1 cellular context compared by ENCODE assay signal in the genomic region with DNA sequence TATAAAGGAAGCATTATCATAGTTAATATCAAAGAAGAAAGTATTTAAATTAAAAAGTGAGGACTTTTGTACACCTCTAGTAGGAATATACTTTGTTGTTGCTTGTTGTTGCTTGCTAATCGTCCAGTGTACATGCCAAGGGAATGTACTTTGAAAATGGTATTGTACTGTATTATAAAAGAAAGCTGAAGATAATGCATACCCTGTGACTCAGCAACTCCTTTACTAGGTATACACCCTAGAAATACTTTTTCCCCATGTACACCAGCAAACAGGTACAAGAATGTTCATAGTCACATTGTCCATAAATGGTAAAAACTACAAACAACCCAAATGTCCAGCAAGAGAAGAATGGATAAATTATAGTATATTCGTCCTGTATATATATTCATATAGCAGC.
TF ChIP-seq lines count a peak whose summit lies in the region.

No MANE protein-coding gene starts in this region.

TF ChIP-seq in GM23338, 12 proteins besides CTCF, POLR2A, EP300 and RAD21 (continued from another document):
- TF ChIP-seq, protein P1, sequence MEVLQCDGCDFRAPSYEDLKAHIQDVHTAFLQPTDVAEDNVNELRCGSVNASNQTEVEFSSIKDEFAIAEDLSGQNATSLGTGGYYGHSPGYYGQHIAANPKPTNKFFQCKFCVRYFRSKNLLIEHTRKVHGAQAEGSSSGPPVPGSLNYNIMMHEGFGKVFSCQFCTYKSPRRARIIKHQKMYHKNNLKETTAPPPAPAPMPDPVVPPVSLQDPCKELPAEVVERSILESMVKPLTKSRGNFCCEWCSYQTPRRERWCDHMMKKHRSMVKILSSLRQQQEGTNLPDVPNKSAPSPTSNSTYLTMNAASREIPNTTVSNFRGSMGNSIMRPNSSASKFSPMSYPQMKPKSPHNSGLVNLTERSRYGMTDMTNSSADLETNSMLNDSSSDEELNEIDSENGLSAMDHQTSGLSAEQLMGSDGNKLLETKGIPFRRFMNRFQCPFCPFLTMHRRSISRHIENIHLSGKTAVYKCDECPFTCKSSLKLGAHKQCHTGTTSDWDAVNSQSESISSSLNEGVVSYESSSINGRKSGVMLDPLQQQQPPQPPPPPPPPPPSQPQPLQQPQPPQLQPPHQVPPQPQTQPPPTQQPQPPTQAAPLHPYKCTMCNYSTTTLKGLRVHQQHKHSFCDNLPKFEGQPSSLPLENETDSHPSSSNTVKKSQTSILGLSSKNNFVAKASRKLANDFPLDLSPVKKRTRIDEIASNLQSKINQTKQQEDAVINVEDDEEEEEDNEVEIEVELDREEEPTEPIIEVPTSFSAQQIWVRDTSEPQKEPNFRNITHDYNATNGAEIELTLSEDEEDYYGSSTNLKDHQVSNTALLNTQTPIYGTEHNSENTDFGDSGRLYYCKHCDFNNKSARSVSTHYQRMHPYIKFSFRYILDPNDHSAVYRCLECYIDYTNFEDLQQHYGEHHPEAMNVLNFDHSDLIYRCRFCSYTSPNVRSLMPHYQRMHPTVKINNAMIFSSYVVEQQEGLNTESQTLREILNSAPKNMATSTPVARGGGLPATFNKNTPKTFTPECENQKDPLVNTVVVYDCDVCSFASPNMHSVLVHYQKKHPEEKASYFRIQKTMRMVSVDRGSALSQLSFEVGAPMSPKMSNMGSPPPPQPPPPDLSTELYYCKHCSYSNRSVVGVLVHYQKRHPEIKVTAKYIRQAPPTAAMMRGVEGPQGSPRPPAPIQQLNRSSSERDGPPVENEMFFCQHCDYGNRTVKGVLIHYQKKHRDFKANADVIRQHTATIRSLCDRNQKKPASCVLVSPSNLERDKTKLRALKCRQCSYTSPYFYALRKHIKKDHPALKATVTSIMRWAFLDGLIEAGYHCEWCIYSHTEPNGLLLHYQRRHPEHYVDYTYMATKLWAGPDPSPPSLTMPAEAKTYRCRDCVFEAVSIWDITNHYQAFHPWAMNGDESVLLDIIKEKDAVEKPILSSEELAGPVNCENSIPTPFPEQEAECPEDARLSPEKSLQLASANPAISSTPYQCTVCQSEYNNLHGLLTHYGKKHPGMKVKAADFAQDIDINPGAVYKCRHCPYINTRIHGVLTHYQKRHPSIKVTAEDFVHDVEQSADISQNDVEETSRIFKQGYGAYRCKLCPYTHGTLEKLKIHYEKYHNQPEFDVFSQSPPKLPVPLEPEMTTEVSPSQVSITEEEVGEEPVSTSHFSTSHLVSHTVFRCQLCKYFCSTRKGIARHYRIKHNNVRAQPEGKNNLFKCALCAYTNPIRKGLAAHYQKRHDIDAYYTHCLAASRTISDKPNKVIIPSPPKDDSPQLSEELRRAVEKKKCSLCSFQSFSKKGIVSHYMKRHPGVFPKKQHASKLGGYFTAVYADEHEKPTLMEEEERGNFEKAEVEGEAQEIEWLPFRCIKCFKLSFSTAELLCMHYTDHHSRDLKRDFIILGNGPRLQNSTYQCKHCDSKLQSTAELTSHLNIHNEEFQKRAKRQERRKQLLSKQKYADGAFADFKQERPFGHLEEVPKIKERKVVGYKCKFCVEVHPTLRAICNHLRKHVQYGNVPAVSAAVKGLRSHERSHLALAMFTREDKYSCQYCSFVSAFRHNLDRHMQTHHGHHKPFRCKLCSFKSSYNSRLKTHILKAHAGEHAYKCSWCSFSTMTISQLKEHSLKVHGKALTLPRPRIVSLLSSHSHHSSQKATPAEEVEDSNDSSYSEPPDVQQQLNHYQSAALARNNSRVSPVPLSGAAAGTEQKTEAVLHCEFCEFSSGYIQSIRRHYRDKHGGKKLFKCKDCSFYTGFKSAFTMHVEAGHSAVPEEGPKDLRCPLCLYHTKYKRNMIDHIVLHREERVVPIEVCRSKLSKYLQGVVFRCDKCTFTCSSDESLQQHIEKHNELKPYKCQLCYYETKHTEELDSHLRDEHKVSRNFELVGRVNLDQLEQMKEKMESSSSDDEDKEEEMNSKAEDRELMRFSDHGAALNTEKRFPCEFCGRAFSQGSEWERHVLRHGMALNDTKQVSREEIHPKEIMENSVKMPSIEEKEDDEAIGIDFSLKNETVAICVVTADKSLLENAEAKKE (CRISPR knock-in tag; IDR thresholded peaks at IDR 0.05), result no peak
- TF ChIP-seq ZNF114 (CRISPR knock-in tag; IDR thresholded peaks at IDR 0.05) (no peak), ZNF331 (CRISPR knock-in tag; IDR thresholded peaks at IDR 0.05; ENCODE audit: low read depth) (no peak), POLR2AphosphoS5 (IDR thresholded peaks at IDR 0.05; ENCODE audit: low read depth) (no peak), NANOG (IDR thresholded peaks at IDR 0.05; ENCODE audit: borderline replicate concordance) (no peak), CREB1 (CRISPR knock-in tag; IDR thresholded peaks at IDR 0.05; ENCODE audit: low read depth) (no peak)
